8 cellular contexts compared by ENCODE assay signal in the genomic region with DNA sequence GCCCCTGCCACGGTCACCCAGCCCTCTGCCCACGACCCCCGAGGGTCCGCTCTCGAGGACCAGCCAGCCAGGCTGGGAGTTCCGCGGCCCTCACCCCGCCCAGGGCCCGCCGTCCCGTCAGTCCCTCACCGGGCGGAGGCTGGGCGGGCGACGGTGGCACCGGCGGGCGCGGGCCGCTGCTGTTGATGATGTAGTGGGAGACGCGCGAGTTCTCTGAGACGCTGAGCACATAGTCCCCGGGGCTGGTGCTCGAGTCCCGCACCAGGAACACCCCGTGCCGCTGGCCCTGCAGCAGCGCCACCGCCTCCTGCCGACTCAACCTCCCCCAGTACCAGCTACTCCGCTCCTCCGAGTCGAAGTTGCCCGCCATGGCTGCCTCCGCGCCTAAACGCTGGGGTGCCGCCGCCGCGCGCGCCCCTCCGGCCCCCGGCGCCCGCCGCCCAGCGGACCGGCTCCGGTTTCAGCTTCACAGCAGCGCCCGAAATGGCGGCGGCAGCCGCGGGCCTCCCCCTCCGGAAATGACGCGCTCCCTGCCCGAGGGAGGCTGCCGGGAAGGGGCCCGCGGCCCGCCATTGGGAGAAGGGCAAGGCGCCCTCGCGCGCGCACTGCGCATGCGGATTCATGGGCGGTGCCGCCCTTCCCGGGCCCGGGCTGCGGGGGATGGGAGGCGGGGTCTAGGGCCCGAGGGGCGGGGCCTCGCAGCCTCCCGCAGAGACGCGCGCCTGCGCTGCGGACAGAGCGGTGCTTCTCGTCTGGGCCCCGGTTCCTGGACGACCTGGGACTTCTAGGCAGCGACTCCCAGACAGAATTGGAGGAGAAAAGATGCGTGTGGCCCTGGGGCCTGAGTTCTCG. TPM values are rescaled to one million over a fixed set of nuclear protein-coding genes. Genes with fewer than 3 reads are reported as not detected.
DNase-seq lines count a peak whose midpoint lies in the region; ATAC-seq and TF ChIP-seq lines count a peak whose summit lies in the region.

A gene (minus strand): TSS at position 485 of the 852 bp plus-strand sequence. CDS start 115 bp downstream, at position 370.

- H3K4me1 Mint-ChIP-seq in CD14-positive monocyte, result peaks cover 53% of the 10 kb centered on the region
- H3K4me1 Mint-ChIP-seq in activated CD4-positive, alpha-beta memory T cell treated with anti-CD3 and anti-CD28 coated beads for 36 hours (ENCODE audit: low read depth), result peaks cover 51% of the 10 kb centered on the region

- H3K4me3 ChIP-seq in liver (ENCODE audit: low read depth in 1 of 3, low read length in 3 of 3), result peak within 1 kb of the TSS; percentile 81 to 84 (median 84)

- POLR2A ChIA-PET in activated CD4-positive, alpha-beta memory T cell treated with anti-CD3 and anti-CD28 coated beads for 36 hours (lab: Charles Lee), result interaction anchor here (0.7 to 2.1 kb wide), 5 partner anchors 32 to 94 kb away, joined by 3 to 7 read pairs (median 5); a partner anchor contains a TSS

- peaks cover 8 to 38% (median 26%) of the 10 kb centered on the region in 4 donors for H3K4me1 ChIP-seq in liver (ENCODE audit: control insufficient read depth in 4 of 4, insufficient read depth in 4 of 4, low read length in 3 of 4)

- no peaks in the 10 kb centered on the region for H3K9me3 ChIP-seq in liver (ENCODE audit: control insufficient read depth in 4 of 4, low read length in 3 of 4)

- DNase-seq in CD14-positive monocyte (ENCODE audit: low spot score), result peak; percentile 96
- peak; percentile 82 for DNase-seq in NCI-H774 (lab: John Stamatoyannopoulos, UW)
- peak; percentile 99 for DNase-seq in activated CD4-positive, alpha-beta memory T cell treated with anti-CD3 and anti-CD28 coated beads for 36 hours
- DNase-seq in dermis microvascular lymphatic vessel endothelial cell (ENCODE audit: low read depth in 2 of 2), result peak; percentile 88 to 96
- peak; percentile 99 for DNase-seq in stimulated activated CD4-positive, alpha-beta T cell treated with anti-CD3 and anti-CD28 coated beads, Interleukin-4, amount 100 ng/mL, for 1 hour

- H3K9me3 Mint-ChIP-seq in CD14-positive monocyte, result peaks cover 0 to 9% (median 0%) of the 10 kb centered on the region in 7 donors
- H3K9me3 Mint-ChIP-seq in activated CD4-positive, alpha-beta memory T cell treated with anti-CD3 and anti-CD28 coated beads for 36 hours, result no peaks in the 10 kb centered on the region

- WGBS in liver, result under 1% methylated on average over 97 of the region's 97 CpGs

- peaks cover 0 to 2% (median 0%) of the 10 kb centered on the region in 4 donors for H3K36me3 ChIP-seq in liver (ENCODE audit: control insufficient read depth in 4 of 4, insufficient read depth in 3 of 4, low read depth in 1 of 4, low read length in 3 of 4)

- peak within 1 kb of the TSS; percentile 83 to 97 (median 93) for H3K27ac Mint-ChIP-seq in CD14-positive monocyte
- peak within 1 kb of the TSS; percentile 88 for H3K27ac Mint-ChIP-seq in activated CD4-positive, alpha-beta memory T cell treated with anti-CD3 and anti-CD28 coated beads for 36 hours

- TF ChIP-seq RAD21 in liver (IDR thresholded peaks at IDR 0.05), result no peak

- H3K27me3 ChIP-seq in liver (ENCODE audit: control insufficient read depth in 4 of 4, insufficient read depth in 4 of 4, low read length in 3 of 4), result no peaks in the 10 kb centered on the region

- H3K27me3 Mint-ChIP-seq in CD14-positive monocyte (ENCODE audit: low read depth in 3 of 3), result peaks cover 30 to 41% (median 41%) of the 10 kb centered on the region in 3 donors
- peaks cover 4% of the 10 kb centered on the region for H3K27me3 Mint-ChIP-seq in activated CD4-positive, alpha-beta memory T cell treated with anti-CD3 and anti-CD28 coated beads for 36 hours

- intact Hi-C loops in CD14-positive monocyte (cut with micrococcal nuclease), result loop anchor here (1.0 to 10.0 kb wide), 4 partner anchors 36 to 91 kb away; a partner anchor contains a TSS
- intact Hi-C loops in activated CD4-positive, alpha-beta memory T cell treated with anti-CD3 and anti-CD28 coated beads for 36 hours (cut with micrococcal nuclease), result loop anchor here (1.0 to 5.0 kb wide), 4 partner anchors 29 to 94 kb away; a partner anchor contains a TSS

- no peak for TF ChIP-seq CTCF in CD14-positive monocyte (IDR thresholded peaks at IDR 0.05)
- no peak for TF ChIP-seq CTCF in liver (IDR thresholded peaks at IDR 0.05; ENCODE audit: low read depth, low read length, missing input control)

- H3K4me3 Mint-ChIP-seq in CD14-positive monocyte, result peak within 1 kb of the TSS; percentile 95 to 96
- peak within 1 kb of the TSS; percentile 85 for H3K4me3 Mint-ChIP-seq in activated CD4-positive, alpha-beta memory T cell treated with anti-CD3 and anti-CD28 coated beads for 36 hours

- ATAC-seq in GM19395 (IDR thresholded peaks at IDR 0.05; ENCODE audit: unreplicated experiment) (peak; percentile 78), HG03565 (IDR thresholded peaks at IDR 0.05; ENCODE audit: unreplicated experiment) (peak; percentile 81)

- peak within 1 kb of the TSS; percentile 99 to 100 for H3K27ac ChIP-seq in liver (ENCODE audit: low read depth in 1 of 2, low read length in 2 of 2)

- CTCF ChIA-PET in activated CD4-positive, alpha-beta memory T cell treated with anti-CD3 and anti-CD28 coated beads for 36 hours (lab: Charles Lee), result interaction anchor here (0.6 to 2.3 kb wide), 4 partner anchors 60 to 90 kb away, joined by 3 to 18 read pairs (median 5); a partner anchor contains a TSS

- H3K36me3 Mint-ChIP-seq in CD14-positive monocyte, result peaks cover 15 to 31% of the 10 kb centered on the region in 2 donors
- H3K36me3 Mint-ChIP-seq in activated CD4-positive, alpha-beta memory T cell treated with anti-CD3 and anti-CD28 coated beads for 36 hours, result peaks cover 5% of the 10 kb centered on the region

- peak within 1 kb of the TSS; percentile 82 to 89 for H3K9ac ChIP-seq in liver (ENCODE audit: low read depth in 1 of 2, low read length in 2 of 2)

TF ChIP-seq in liver, 16 proteins besides CTCF, POLR2A, EP300 and RAD21 (continues in another document):
- no peak for TF ChIP-seq JUND (IDR thresholded peaks at IDR 0.05)
- TF ChIP-seq, protein P1, sequence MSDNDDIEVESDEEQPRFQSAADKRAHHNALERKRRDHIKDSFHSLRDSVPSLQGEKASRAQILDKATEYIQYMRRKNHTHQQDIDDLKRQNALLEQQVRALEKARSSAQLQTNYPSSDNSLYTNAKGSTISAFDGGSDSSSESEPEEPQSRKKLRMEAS (IDR thresholded peaks at IDR 0.05), result no peak
- no peak for TF ChIP-seq FOXA1 (IDR thresholded peaks at IDR 0.05)
- TF ChIP-seq HNF4A (conservative IDR thresholded peaks at IDR 0.05), result no peak
- no peak for TF ChIP-seq FOXA2 (IDR thresholded peaks at IDR 0.05)
- TF ChIP-seq EGR1 (IDR thresholded peaks at IDR 0.05; ENCODE audit: low read depth in 2 of 2), result peak in 1 of 2 donors; percentile 66
- TF ChIP-seq SP1 (IDR thresholded peaks at IDR 0.05), result no peak
- peak; percentile 33 for TF ChIP-seq TAF1 (conservative IDR thresholded peaks at IDR 0.05)
- TF ChIP-seq GABPA (IDR thresholded peaks at IDR 0.05 in 1 of 2, conservative IDR thresholded peaks at IDR 0.05 in 1 of 2), result peak; percentile 49 to 88
- TF ChIP-seq, protein P2, sequence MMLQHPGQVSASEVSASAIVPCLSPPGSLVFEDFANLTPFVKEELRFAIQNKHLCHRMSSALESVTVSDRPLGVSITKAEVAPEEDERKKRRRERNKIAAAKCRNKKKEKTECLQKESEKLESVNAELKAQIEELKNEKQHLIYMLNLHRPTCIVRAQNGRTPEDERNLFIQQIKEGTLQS (IDR thresholded peaks at IDR 0.05), result no peak
- peak; percentile 98 for TF ChIP-seq YY1 (IDR thresholded peaks at IDR 0.05)
- no peak for TF ChIP-seq HNF4G (IDR thresholded peaks at IDR 0.05)
- TF ChIP-seq, protein P3, sequence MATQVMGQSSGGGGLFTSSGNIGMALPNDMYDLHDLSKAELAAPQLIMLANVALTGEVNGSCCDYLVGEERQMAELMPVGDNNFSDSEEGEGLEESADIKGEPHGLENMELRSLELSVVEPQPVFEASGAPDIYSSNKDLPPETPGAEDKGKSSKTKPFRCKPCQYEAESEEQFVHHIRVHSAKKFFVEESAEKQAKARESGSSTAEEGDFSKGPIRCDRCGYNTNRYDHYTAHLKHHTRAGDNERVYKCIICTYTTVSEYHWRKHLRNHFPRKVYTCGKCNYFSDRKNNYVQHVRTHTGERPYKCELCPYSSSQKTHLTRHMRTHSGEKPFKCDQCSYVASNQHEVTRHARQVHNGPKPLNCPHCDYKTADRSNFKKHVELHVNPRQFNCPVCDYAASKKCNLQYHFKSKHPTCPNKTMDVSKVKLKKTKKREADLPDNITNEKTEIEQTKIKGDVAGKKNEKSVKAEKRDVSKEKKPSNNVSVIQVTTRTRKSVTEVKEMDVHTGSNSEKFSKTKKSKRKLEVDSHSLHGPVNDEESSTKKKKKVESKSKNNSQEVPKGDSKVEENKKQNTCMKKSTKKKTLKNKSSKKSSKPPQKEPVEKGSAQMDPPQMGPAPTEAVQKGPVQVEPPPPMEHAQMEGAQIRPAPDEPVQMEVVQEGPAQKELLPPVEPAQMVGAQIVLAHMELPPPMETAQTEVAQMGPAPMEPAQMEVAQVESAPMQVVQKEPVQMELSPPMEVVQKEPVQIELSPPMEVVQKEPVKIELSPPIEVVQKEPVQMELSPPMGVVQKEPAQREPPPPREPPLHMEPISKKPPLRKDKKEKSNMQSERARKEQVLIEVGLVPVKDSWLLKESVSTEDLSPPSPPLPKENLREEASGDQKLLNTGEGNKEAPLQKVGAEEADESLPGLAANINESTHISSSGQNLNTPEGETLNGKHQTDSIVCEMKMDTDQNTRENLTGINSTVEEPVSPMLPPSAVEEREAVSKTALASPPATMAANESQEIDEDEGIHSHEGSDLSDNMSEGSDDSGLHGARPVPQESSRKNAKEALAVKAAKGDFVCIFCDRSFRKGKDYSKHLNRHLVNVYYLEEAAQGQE (IDR thresholded peaks at IDR 0.05), result peak; percentile 12

RNA-seq across cellular contexts. Expression of the gene that starts here (rescaled TPM):
- 10 to 100 TPM; 22.3 to 28.0 TPM for polyA plus RNA-seq in CD14-positive monocyte
- 10 to 100 TPM; 14.1 to 17.8 TPM for total RNA-seq in activated CD4-positive, alpha-beta memory T cell treated with anti-CD3 and anti-CD28 coated beads for 36 hours
- 104 and 115 TPM in 2 replicates for total RNA-seq in dermis microvascular lymphatic vessel endothelial cell
- 10 to 100 TPM; 35.9 to 69.9 TPM for total RNA-seq in liver
- 10 to 100 TPM; 29.5 to 33.7 TPM for polyA plus RNA-seq in liver

Comparison
In these comparisons a context has a peak if more than half of its experiments do, and no peak if none do; other contexts are left out.
1. Peak in every context shown above with its lines: DNase-seq, ATAC-seq, H3K4me3 ChIP-seq and H3K27ac ChIP-seq.